17 cellular contexts compared by ENCODE assay signal in genomic region chr9:131436386-131436785, GRCh38. TPM values are rescaled to one million over a fixed set of nuclear protein-coding genes. Genes with fewer than 3 reads are reported as not detected.
A peak's percentile ranks its signal among the peaks of the same experiment; 100 is the strongest.
DNase-seq lines count a peak whose midpoint lies in the region; ATAC-seq and TF ChIP-seq lines count a peak whose summit lies in the region.
"Had no signal": no experiment of that assay in that cellular context is flagged by ENCODE, and none has a peak within 500 bp of the region (broad histone marks: within the 10 kb centered on the region; RNA-seq: fewer than 3 reads in every experiment).

No MANE protein-coding gene starts in this region.

- TF ChIP-seq CTCF in GM23338 (conservative IDR thresholded peaks at IDR 0.05; ENCODE audit: low read depth in 2 of 2) (no peak), WTC11 (IDR thresholded peaks at IDR 0.05) (no peak), cardiac muscle cell (IDR thresholded peaks at IDR 0.05; ENCODE audit: low read depth, low read length) (no peak), osteocyte (IDR thresholded peaks at IDR 0.05) (no peak)

- peak overlapping the region; percentile 50 for H3K4me2 ChIP-seq in GM23338
- H3K4me2 ChIP-seq: BLaER1 had no signal

- H3K27ac Mint-ChIP-seq in GM23338: peak overlapping the region; percentile 96
- peak overlapping the region; percentile 92 for H3K27ac Mint-ChIP-seq in WTC11
- peak overlapping the region; percentile 13 for H3K27ac Mint-ChIP-seq in osteocyte (ENCODE audit: unreplicated experiment)
- H3K27ac Mint-ChIP-seq: activated CD8-positive, alpha-beta memory T cell treated with anti-CD3 and anti-CD28 coated beads, Interleukin-2, amount 10 ng/mL, durations not matched to agents 7 days and 5 days had no signal

- H3K36me3 ChIP-seq in GM23338 (ENCODE audit: insufficient read depth) (peaks cover 61% of the 10 kb centered on the region), cardiac muscle cell (peaks cover 82% of the 10 kb centered on the region)

- H3K4me3 ChIP-seq in GM23338: 0 out of 2 replicates have a peak overlapping the region, but pooled peaks have one; percentile 17
- no peak overlapping the region for H3K4me3 ChIP-seq in cardiac muscle cell
- H3K4me3 ChIP-seq: BLaER1, SJSA1, vagina had no signal

- no peaks in the 10 kb centered on the region for H3K9me3 Mint-ChIP-seq in GM23338
- H3K9me3 Mint-ChIP-seq in WTC11: no peaks in the 10 kb centered on the region
- H3K9me3 Mint-ChIP-seq in osteocyte (ENCODE audit: unreplicated experiment): no peaks in the 10 kb centered on the region
- H3K9me3 Mint-ChIP-seq: stimulated activated memory B cell treated with anti-CD40 and anti-IgM and Interleukin-4, amounts not matched to agents 10 μg/mL and 1 μg/mL and 100 μg/mL, for 72 hours had no signal

- H3K27me3 Mint-ChIP-seq in GM23338 (ENCODE audit: insufficient read depth, low read depth, poor library complexity): peaks cover 26% of the 10 kb centered on the region
- no peaks in the 10 kb centered on the region for H3K27me3 Mint-ChIP-seq in WTC11 (ENCODE audit: low read depth)
- H3K27me3 Mint-ChIP-seq in osteocyte (ENCODE audit: unreplicated experiment): no peaks in the 10 kb centered on the region
- H3K27me3 Mint-ChIP-seq: activated CD8-positive, alpha-beta memory T cell treated with anti-CD3 and anti-CD28 coated beads, Interleukin-2, amount 10 ng/mL, durations not matched to agents 7 days and 5 days; stimulated activated memory B cell treated with anti-CD40 and anti-IgM and Interleukin-4, amounts not matched to agents 10 μg/mL and 1 μg/mL and 100 μg/mL, for 72 hours had no signal

- peaks cover 90% of the 10 kb centered on the region for H3K79me2 ChIP-seq in GM23338 (replicated peaks; ENCODE audit: insufficient read depth)

- no peaks in the 10 kb centered on the region for H3K27me3 ChIP-seq in GM23338 (ENCODE audit: insufficient read depth)
- no peaks in the 10 kb centered on the region for H3K27me3 ChIP-seq in cardiac muscle cell
- H3K27me3 ChIP-seq: BLaER1, SJSA1, vagina had no signal

- H4K20me1 ChIP-seq in GM23338 (replicated peaks; ENCODE audit: insufficient read depth): peaks cover 67% of the 10 kb centered on the region

- POLR2A ChIA-PET in WTC11 (lab: Charles Lee): interaction anchor here (1.3 kb wide), 1 partner anchor 63 kb away, joined by 7 read pairs; no protein-coding TSS in a partner anchor

- no peak overlapping the region for H2AFZ ChIP-seq in GM23338

- H3K36me3 Mint-ChIP-seq in GM23338 (ENCODE audit: low read depth) (peaks cover 95% of the 10 kb centered on the region), WTC11 (peaks cover 70% of the 10 kb centered on the region), osteocyte (ENCODE audit: unreplicated experiment) (peaks cover 62% of the 10 kb centered on the region)

- H3K4me1 ChIP-seq in GM23338 (ENCODE audit: insufficient read depth) (peaks cover 66% of the 10 kb centered on the region), cardiac muscle cell (ENCODE audit: low read depth) (no peaks in the 10 kb centered on the region)

- H3K9me3 ChIP-seq in cardiac muscle cell (ENCODE audit: low read depth): no peaks in the 10 kb centered on the region
- H3K9me3 ChIP-seq: BLaER1, SJSA1, vagina had no signal

- no peaks in the 10 kb centered on the region for H3K9me2 ChIP-seq in GM23338 (ENCODE audit: insufficient read depth)

- peak overlapping the region; percentile 91 for H3K27ac ChIP-seq in GM23338 (ENCODE audit: low read depth)
- peak overlapping the region; percentile 12 for H3K27ac ChIP-seq in cardiac muscle cell
- H3K27ac ChIP-seq: BLaER1, SJSA1, vagina had no signal

- H3K4me1 Mint-ChIP-seq in GM23338 (peaks cover 70% of the 10 kb centered on the region), WTC11 (peaks cover 68% of the 10 kb centered on the region), osteocyte (ENCODE audit: unreplicated experiment) (peaks cover 40% of the 10 kb centered on the region)

- peak; percentile 50 for DNase-seq in GM23338 (ENCODE audit: low spot score)
- DNase-seq in WTC11 (ENCODE audit: low spot score): no peak
- no peak for DNase-seq in cardiac muscle cell (ENCODE audit: low read depth in 1 of 2, low spot score in 1 of 2)
- no peak for DNase-seq in osteocyte (ENCODE audit: extremely low spot score, unreplicated experiment)
- DNase-seq in NCI-H2171 treated with DMSO at 0.1 percent for 48 hours (lab: John Stamatoyannopoulos, UW): no peak
- no peak for DNase-seq in stimulated activated CD4-positive, alpha-beta T cell treated with anti-CD3 and anti-CD28 coated beads, Interleukin-15, amount 100 ng/mL, for 24 hours
- no peak for DNase-seq in T-helper 9 cell
- DNase-seq: activated CD8-positive, alpha-beta memory T cell treated with anti-CD3 and anti-CD28 coated beads, Interleukin-2, amount 10 ng/mL, durations not matched to agents 7 days and 5 days; effector CD8-positive, alpha-beta T cell; NCI-H1092 treated with DMSO at 0.1 percent for 48 hours; NCI-H226 had no signal

- peaks cover 78% of the 10 kb centered on the region for H3F3A ChIP-seq in GM23338 (replicated peaks; ENCODE audit: low read depth)

- H3K4me3 Mint-ChIP-seq in GM23338: peak overlapping the region; percentile 52
- peak overlapping the region; percentile 48 for H3K4me3 Mint-ChIP-seq in WTC11
- H3K4me3 Mint-ChIP-seq in osteocyte (ENCODE audit: unreplicated experiment): no peak overlapping the region
- H3K4me3 Mint-ChIP-seq: activated CD8-positive, alpha-beta memory T cell treated with anti-CD3 and anti-CD28 coated beads, Interleukin-2, amount 10 ng/mL, durations not matched to agents 7 days and 5 days; stimulated activated memory B cell treated with anti-CD40 and anti-IgM and Interleukin-4, amounts not matched to agents 10 μg/mL and 1 μg/mL and 100 μg/mL, for 72 hours had no signal

- ATAC-seq in GM23338 (peak; percentile 34), WTC11 (peak; percentile 41), HG03175 (IDR thresholded peaks at IDR 0.05; ENCODE audit: unreplicated experiment) (no peak)
- ATAC-seq: activated CD8-positive, alpha-beta memory T cell treated with anti-CD3 and anti-CD28 coated beads, Interleukin-2, amount 10 ng/mL, durations not matched to agents 7 days and 5 days; HepG2; stimulated activated memory B cell treated with anti-CD40 and anti-IgM and Interleukin-4, amounts not matched to agents 10 μg/mL and 1 μg/mL and 100 μg/mL, for 72 hours had no signal

- CTCF ChIA-PET in WTC11 (lab: Charles Lee): interaction anchor here (1.0 to 2.3 kb wide), 10 partner anchors 13 to 100 kb away, joined by 3 to 16 read pairs (median 4); no protein-coding TSS in a partner anchor

TF ChIP-seq in GM23338, 12 proteins besides CTCF, POLR2A, EP300 and RAD21 (continues in another document):
- TF ChIP-seq EZH2 (IDR thresholded peaks at IDR 0.05; ENCODE audit: low read depth, unreplicated experiment) (no peak), STAT1 (IDR thresholded peaks at IDR 0.05; ENCODE audit: unreplicated experiment) (no peak), NANOG (IDR thresholded peaks at IDR 0.05; ENCODE audit: borderline replicate concordance) (no peak)

TF ChIP-seq in WTC11, 78 proteins besides CTCF, POLR2A, EP300 and RAD21 (continues in another document):
- TF ChIP-seq JUN (CRISPR knock-in tag; IDR thresholded peaks at IDR 0.05) (no peak), ESRRA (CRISPR knock-in tag; IDR thresholded peaks at IDR 0.05; ENCODE audit: borderline replicate concordance) (no peak), ERG (CRISPR knock-in tag; IDR thresholded peaks at IDR 0.05) (no peak), ZNF263 (CRISPR knock-in tag; IDR thresholded peaks at IDR 0.05; ENCODE audit: low read depth) (no peak), ZNF281 (CRISPR knock-in tag; IDR thresholded peaks at IDR 0.05) (no peak), GRHL2 (CRISPR knock-in tag; IDR thresholded peaks at IDR 0.05; ENCODE audit: insufficient replicate concordance, severe bottlenecking) (no peak), NR1H2 (CRISPR knock-in tag; IDR thresholded peaks at IDR 0.05) (no peak), ZNF423 (CRISPR knock-in tag; IDR thresholded peaks at IDR 0.05) (no peak), EMX1 (CRISPR knock-in tag; IDR thresholded peaks at IDR 0.05) (no peak), CREB1 (CRISPR knock-in tag; IDR thresholded peaks at IDR 0.05) (no peak)

RNA-seq across cellular contexts. Expression of gene PRRC2B, which starts 42.5 kb away (rescaled TPM):
- total RNA-seq in GM23338 (2014; rRNA removed; shearing (Covaris generic)): 171 and 193 TPM in 2 replicates
- polyA plus RNA-seq in GM23338 (2016; fragmentation: Nextera tagmentation; extraction: Ambion mirVana): 41.4 and 45.0 TPM in 2 replicates
- 272 to 314 TPM (median 311 TPM) in 3 replicates for total RNA-seq in WTC11 (2021)
- 166 and 259 TPM in 2 replicates for total RNA-seq in cardiac muscle cell
- 71.1 and 112 TPM in 2 replicates for polyA plus RNA-seq in cardiac muscle cell
- total RNA-seq in osteocyte: 285 and 290 TPM in 2 replicates

Comparison
In these comparisons a context has a peak if more than half of its experiments do, and no peak if none do; other contexts are left out.
1. H3K27ac Mint-ChIP-seq: peak in every context shown above with its lines; median percentile 96 in GM23338; 92 in WTC11; 13 in osteocyte.